Comparison of ENCODE assay signal across 8 cellular contexts in genomic region chr4:120923201-120923522, GRCh38. TPM values are rescaled to one million over a fixed set of nuclear protein-coding genes. Genes with fewer than 3 reads are reported as not detected.
A peak's percentile ranks its signal among the peaks of the same experiment; 100 is the strongest.
DNase-seq lines count a peak whose midpoint lies in the region; ATAC-seq and TF ChIP-seq lines count a peak whose summit lies in the region.

No MANE protein-coding gene starts in this region.

- H3K27ac ChIP-seq in CD8-positive, alpha-beta memory T cell (ENCODE audit: low read depth, low read length): no peak overlapping the region
- peak overlapping the region; percentile 86 to 98 (median 92) for H3K27ac ChIP-seq in esophagus squamous epithelium
- peak overlapping the region; percentile 81 for H3K27ac ChIP-seq in osteoblast (ENCODE audit: low read depth, low read length)

- no peaks in the 10 kb centered on the region for H4K20me1 ChIP-seq in osteoblast (ENCODE audit: insufficient read depth, low read length)

- WGBS in esophagus squamous epithelium, 2 donors: 19 to 21% methylated on average over 12 of the region's 12 CpGs

- TF ChIP-seq CTCF in esophagus squamous epithelium (IDR thresholded peaks at IDR 0.05): no peak
- no peak for TF ChIP-seq CTCF in osteoblast (IDR thresholded peaks at IDR 0.05; ENCODE audit: extremely low read depth, low read depth, low read length)

- TF ChIP-seq POLR2A in esophagus squamous epithelium (IDR thresholded peaks at IDR 0.05): no peak

- H3K36me3 Mint-ChIP-seq in CD8-positive, alpha-beta memory T cell: peaks cover 0 to 3% (median 0%) of the 10 kb centered on the region in 3 donors
- H3K36me3 Mint-ChIP-seq in T-cell: no peaks in the 10 kb centered on the region

- peaks cover 7% of the 10 kb centered on the region for H3K4me1 ChIP-seq in CD8-positive, alpha-beta memory T cell (ENCODE audit: insufficient read depth, low read length)
- H3K4me1 ChIP-seq in esophagus squamous epithelium (peaks cover 3 to 40% (median 11%) of the 10 kb centered on the region in 3 donors), osteoblast (ENCODE audit: insufficient read depth, low read length) (peaks cover 27% of the 10 kb centered on the region)

- H3K4me3 ChIP-seq in CD8-positive, alpha-beta memory T cell (ENCODE audit: low read length): peak overlapping the region; percentile 25
- peak overlapping the region; percentile 67 to 87 (median 75) for H3K4me3 ChIP-seq in esophagus squamous epithelium
- peak overlapping the region; percentile 83 for H3K4me3 ChIP-seq in osteoblast (ENCODE audit: insufficient read depth, low read length)

- H3K9me3 ChIP-seq in CD8-positive, alpha-beta memory T cell (ENCODE audit: low read length): no peaks in the 10 kb centered on the region
- H3K9me3 ChIP-seq in esophagus squamous epithelium (no peaks in the 10 kb centered on the region), osteoblast (ENCODE audit: low read depth, low read length) (no peaks in the 10 kb centered on the region)

- H3K27me3 ChIP-seq in CD8-positive, alpha-beta memory T cell (ENCODE audit: insufficient read depth, low read length, poor library complexity, severe bottlenecking): no peaks in the 10 kb centered on the region
- H3K27me3 ChIP-seq in esophagus squamous epithelium (peaks cover 0 to 12% (median 0%) of the 10 kb centered on the region in 4 donors), osteoblast (ENCODE audit: insufficient read depth, low read length) (no peaks in the 10 kb centered on the region)

- DNase-seq in CD8-positive, alpha-beta memory T cell: no peak
- DNase-seq in T-cell (no peak), esophagus squamous epithelium (lab: John Stamatoyannopoulos, UW) (no peak), osteoblast (ENCODE audit: insufficient read length, low spot score, missing footprints) (no peak), NCI-H446 treated with DMSO at 0.1 percent for 48 hours (lab: John Stamatoyannopoulos, UW) (no peak), globus pallidus (ENCODE audit: low spot score) (no peak), NCI-H1436 treated with DMSO at 0.1 percent for 48 hours (lab: John Stamatoyannopoulos, UW) (no peak), NCI-H1048 (lab: John Stamatoyannopoulos, UW) (no peak)

- CTCF ChIA-PET in CD8-positive, alpha-beta memory T cell (lab: Charles Lee): no interaction called here
- CTCF ChIA-PET in T-cell (lab: Charles Lee): interaction anchor here (1.1 to 1.4 kb wide), 2 partner anchors 122 to 127 kb away, joined by 3 read pairs; no protein-coding TSS in a partner anchor

- peaks cover 9 to 17% (median 14%) of the 10 kb centered on the region in 3 donors for H3K4me1 Mint-ChIP-seq in CD8-positive, alpha-beta memory T cell
- peaks cover 12 to 17% (median 16%) of the 10 kb centered on the region in 3 donors for H3K4me1 Mint-ChIP-seq in T-cell

- no peaks in the 10 kb centered on the region for H3K36me3 ChIP-seq in CD8-positive, alpha-beta memory T cell (ENCODE audit: insufficient read depth, low read length)
- H3K36me3 ChIP-seq in esophagus squamous epithelium: no peaks in the 10 kb centered on the region
- H3K36me3 ChIP-seq in osteoblast (ENCODE audit: insufficient read depth, low read length): no peaks in the 10 kb centered on the region

- intact Hi-C loops in esophagus squamous epithelium (cut with DNase I): no loop called here

- peaks cover 17% of the 10 kb centered on the region for H3K79me2 ChIP-seq in osteoblast (ENCODE audit: insufficient read depth, low read length)

- ATAC-seq in T-cell (replicated peaks in 1 of 4): no peak

- H3K27ac Mint-ChIP-seq in CD8-positive, alpha-beta memory T cell: peak overlapping the region in 4 of 8 donors; percentile 12 to 85 (median 47)
- peak overlapping the region in 1 of 2 donors; percentile 39 for H3K27ac Mint-ChIP-seq in T-cell

- peak overlapping the region; percentile 88 for H2AFZ ChIP-seq in osteoblast (ENCODE audit: low read length)

- H3K9me3 Mint-ChIP-seq in CD8-positive, alpha-beta memory T cell: no peaks in the 10 kb centered on the region
- H3K9me3 Mint-ChIP-seq in T-cell: no peaks in the 10 kb centered on the region

- peaks cover 17 to 33% of the 10 kb centered on the region in 2 donors for H3K27me3 Mint-ChIP-seq in CD8-positive, alpha-beta memory T cell
- peaks cover 7 to 17% of the 10 kb centered on the region in 2 donors for H3K27me3 Mint-ChIP-seq in T-cell

- H3K4me3 Mint-ChIP-seq in CD8-positive, alpha-beta memory T cell: peak overlapping the region; percentile 80 to 87 (median 84)
- H3K4me3 Mint-ChIP-seq in T-cell: peak overlapping the region; percentile 79 to 96 (median 81)

- peak overlapping the region; percentile 90 for H3K4me2 ChIP-seq in osteoblast (ENCODE audit: insufficient read depth, low read length)

- POLR2A ChIA-PET in CD8-positive, alpha-beta memory T cell (lab: Charles Lee): no interaction called here
- POLR2A ChIA-PET in T-cell (lab: Charles Lee): no interaction called here

RNA-seq across cellular contexts. Expression of gene PRDM5, which starts 0.6 kb away (rescaled TPM):
- total RNA-seq in CD8-positive, alpha-beta memory T cell: under 1 TPM; 0.24 to 0.63 TPM
- polyA plus RNA-seq in CD8-positive, alpha-beta memory T cell: 0.08 TPM
- total RNA-seq in T-cell (1 to 10 TPM in 2 of 5 donors, under 1 TPM in 2, not detected in 1; 0.47 to 1.4 (median 0.86) TPM), esophagus squamous epithelium (10 to 100 TPM in 1 of 4 donors, 1 to 10 TPM in 3; 3.3 to 16.8 (median 6.2) TPM), osteoblast (39.4 and 42.4 TPM in 2 replicates)

Comparison
In these comparisons a context has a peak if more than half of its experiments do, and no peak if none do; other contexts are left out.
1. H3K4me3 ChIP-seq: peak in every context shown above with its lines; median percentile 83 in osteoblast; 75 in esophagus squamous epithelium; 25 in CD8-positive, alpha-beta memory T cell.